In the genomic region with DNA sequence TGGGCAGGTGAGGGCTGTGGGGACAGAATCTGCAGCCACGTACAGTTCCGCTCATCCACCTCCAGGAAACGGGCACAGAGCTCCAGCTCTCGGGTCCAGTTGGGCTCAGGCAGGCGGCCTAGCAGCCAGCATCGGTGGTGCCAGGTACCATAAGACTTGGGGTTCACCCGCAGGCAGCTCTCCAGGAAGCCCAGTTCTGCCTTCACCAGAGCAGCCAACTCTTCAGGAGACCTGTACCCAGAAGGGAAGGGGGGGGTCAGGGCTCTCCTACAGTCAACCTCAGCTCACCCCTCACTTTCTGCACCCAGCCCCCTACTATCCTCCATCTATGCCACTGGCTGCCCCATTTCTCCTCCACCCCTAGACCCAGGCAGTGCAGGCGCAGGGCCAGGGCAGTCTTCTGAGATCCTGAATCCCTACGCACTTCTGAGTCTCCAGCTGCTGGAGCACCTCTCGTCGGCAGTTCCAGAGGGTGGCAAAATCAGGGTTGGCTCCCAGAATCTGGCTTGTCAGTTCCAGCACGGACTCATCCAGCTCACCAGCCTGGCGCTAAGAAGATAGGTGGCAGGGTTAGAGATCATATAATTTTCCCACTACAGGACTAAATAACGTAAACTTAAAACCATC, we compare ENCODE assay signal across 14 cellular contexts. TPM values are rescaled to one million over a fixed set of nuclear protein-coding genes. Genes with fewer than 3 reads are reported as not detected.
DNase-seq lines count a peak whose midpoint lies in the region; ATAC-seq and TF ChIP-seq lines count a peak whose summit lies in the region.
"Had no signal": no experiment of that assay in that cellular context is flagged by ENCODE, and none has a peak within 500 bp of the region (broad histone marks: within the 10 kb centered on the region; RNA-seq: fewer than 3 reads in every experiment).

No MANE protein-coding gene starts in this region.

- peaks cover 2% of the 10 kb centered on the region for H3K36me3 ChIP-seq in OCI-LY3 (replicated peaks; ENCODE audit: low read depth, low read length)
- peaks cover 7 to 17% of the 10 kb centered on the region in 2 donors for H3K36me3 ChIP-seq in neuronal stem cell (replicated peaks in 1 of 2; ENCODE audit: control insufficient read depth in 2 of 2, insufficient read depth in 2 of 2, low read length in 2 of 2)

- WGBS in neuronal stem cell (ENCODE audit: extremely low coverage in 2 of 2, insufficient read length in 2 of 2, insufficient replicate concordance in 1 of 2), 2 donors, result no CpG with 5 or more reads among the region's 14 CpGs

- H3K4me3 ChIP-seq in OCI-LY3 (ENCODE audit: low read length) (peak overlapping the region; percentile 90; the same call in 1 of the 2 replicates), neuronal stem cell (ENCODE audit: low read length in 2 of 2) (no peak overlapping the region)

- H3K4me2 ChIP-seq in OCI-LY3 (ENCODE audit: low read length) (peak overlapping the region; percentile 83; the same call in 1 of the 2 replicates), neuronal stem cell (ENCODE audit: insufficient read depth, low read length, poor library complexity, severe bottlenecking) (no peak overlapping the region)

- peak overlapping the region; percentile 93 for H3K4me3 Mint-ChIP-seq in T-helper 2 cell treated with Interferon-gamma antibody and Interleukin-4, amounts not matched to agents 5 μg/mL and 100 μg/mL, for 36 hours
- no peak overlapping the region for H3K4me3 Mint-ChIP-seq in chondrocyte (ENCODE audit: unreplicated experiment)

- H3K4ac ChIP-seq in neuronal stem cell (ENCODE audit: low read length), result no peak overlapping the region

- H3K27ac ChIP-seq in OCI-LY3 (ENCODE audit: low read length) (no peak overlapping the region), neuronal stem cell (replicated peaks; ENCODE audit: low read length) (no peak overlapping the region)

- no peak overlapping the region for H2AFZ ChIP-seq in OCI-LY3 (ENCODE audit: low read depth, low read length)
- H2AFZ ChIP-seq in neuronal stem cell (ENCODE audit: low read length), result no peak overlapping the region

- no peak overlapping the region for H2BK120ac ChIP-seq in neuronal stem cell (ENCODE audit: low read depth, low read length)

- ATAC-seq in GM21786 (IDR thresholded peaks at IDR 0.05; ENCODE audit: unreplicated experiment), result no peak

- no peak overlapping the region for H3K18ac ChIP-seq in neuronal stem cell (ENCODE audit: low read length)

- no peak overlapping the region for H4K8ac ChIP-seq in neuronal stem cell (ENCODE audit: low read depth, low read length)

- no peaks in the 10 kb centered on the region for H3K79me1 ChIP-seq in neuronal stem cell (ENCODE audit: low read depth, low read length)

- no peaks in the 10 kb centered on the region for H3K9me3 Mint-ChIP-seq in T-helper 2 cell treated with Interferon-gamma antibody and Interleukin-4, amounts not matched to agents 5 μg/mL and 100 μg/mL, for 36 hours
- no peaks in the 10 kb centered on the region for H3K9me3 Mint-ChIP-seq in chondrocyte (ENCODE audit: low read depth)

- H3K36me3 Mint-ChIP-seq in T-helper 2 cell treated with Interferon-gamma antibody and Interleukin-4, amounts not matched to agents 5 μg/mL and 100 μg/mL, for 36 hours (ENCODE audit: low read depth), result peaks cover 24% of the 10 kb centered on the region
- peaks cover 14% of the 10 kb centered on the region for H3K36me3 Mint-ChIP-seq in chondrocyte (ENCODE audit: low read depth)

- H3K9me3 ChIP-seq in OCI-LY3 (ENCODE audit: insufficient read depth, low read length) (no peaks in the 10 kb centered on the region), neuronal stem cell (replicated peaks in 1 of 2; ENCODE audit: control insufficient read depth in 2 of 2, insufficient read depth in 1 of 2, low read depth in 1 of 2, low read length in 2 of 2) (peaks cover 0 to 1% of the 10 kb centered on the region in 2 donors)

- no peaks in the 10 kb centered on the region for H4K20me1 ChIP-seq in OCI-LY3 (ENCODE audit: insufficient read depth, low read length)

- H3K4me1 Mint-ChIP-seq in T-helper 2 cell treated with Interferon-gamma antibody and Interleukin-4, amounts not matched to agents 5 μg/mL and 100 μg/mL, for 36 hours (ENCODE audit: low read depth), result peaks cover 40% of the 10 kb centered on the region
- peaks cover 16% of the 10 kb centered on the region for H3K4me1 Mint-ChIP-seq in chondrocyte (ENCODE audit: low read depth)

- H3K27me3 ChIP-seq in OCI-LY3 (ENCODE audit: low read depth, low read length) (no peaks in the 10 kb centered on the region), neuronal stem cell (ENCODE audit: control insufficient read depth in 3 of 3, insufficient read depth in 3 of 3, low read depth in 1 of 3, low read length in 3 of 3) (no peaks in the 10 kb centered on the region)

- H2AK5ac ChIP-seq in neuronal stem cell (ENCODE audit: low read depth, low read length), result peak overlapping the region; percentile 64

- H3K27me3 Mint-ChIP-seq in T-helper 2 cell treated with Interferon-gamma antibody and Interleukin-4, amounts not matched to agents 5 μg/mL and 100 μg/mL, for 36 hours (ENCODE audit: low read depth), result no peaks in the 10 kb centered on the region
- H3K27me3 Mint-ChIP-seq in chondrocyte (ENCODE audit: low read depth), result no peaks in the 10 kb centered on the region

- DNase-seq in T-helper 2 cell treated with Interferon-gamma antibody and Interleukin-4, amounts not matched to agents 5 μg/mL and 100 μg/mL, for 36 hours (ENCODE audit: low spot score), result no peak
- DNase-seq in T-helper 2 cell, result no peak
- peak; percentile 77 for DNase-seq in chondrocyte (ENCODE audit: low spot score)
- no peak for DNase-seq in neuronal stem cell (ENCODE audit: low spot score)
- no peak for DNase-seq in activated gamma-delta T cell treated with Interleukin-2 at 50 U/mL for 16 hours
- no peak for DNase-seq in NCI-H146 (lab: John Stamatoyannopoulos, UW)
- DNase-seq: 8988T; effector CD8-positive, alpha-beta T cell; GOT3; left cardiac atrium; PC-3; small intestine had no signal

- no peak overlapping the region for H2BK5ac ChIP-seq in neuronal stem cell (ENCODE audit: low read length)

- peak overlapping the region; percentile 18 for H3K27ac Mint-ChIP-seq in T-helper 2 cell treated with Interferon-gamma antibody and Interleukin-4, amounts not matched to agents 5 μg/mL and 100 μg/mL, for 36 hours
- H3K27ac Mint-ChIP-seq in chondrocyte (ENCODE audit: unreplicated experiment), result no peak overlapping the region

- H3K9ac ChIP-seq in OCI-LY3 (ENCODE audit: low read length), result no peak overlapping the region
- no peak overlapping the region for H3K9ac ChIP-seq in neuronal stem cell (ENCODE audit: low read depth, low read length, poor library complexity)

- peaks cover 34% of the 10 kb centered on the region for H3K4me1 ChIP-seq in OCI-LY3 (ENCODE audit: low read length)
- H3K4me1 ChIP-seq in neuronal stem cell (ENCODE audit: control insufficient read depth in 2 of 2, insufficient read depth in 1 of 2, low read depth in 1 of 2, low read length in 2 of 2), result peaks cover 4 to 6% of the 10 kb centered on the region in 2 donors

- H3K23ac ChIP-seq in neuronal stem cell (ENCODE audit: low read depth, low read length, poor library complexity), result no peak overlapping the region

- H3K14ac ChIP-seq in neuronal stem cell (ENCODE audit: low read length), result no peak overlapping the region

- H2BK15ac ChIP-seq in neuronal stem cell (ENCODE audit: low read length), result peak overlapping the region; percentile 38

- H4K91ac ChIP-seq in neuronal stem cell (ENCODE audit: low read depth, low read length, poor library complexity), result no peak overlapping the region

- TF ChIP-seq CTCF in OCI-LY3 (IDR thresholded peaks at IDR 0.05; ENCODE audit: low read depth, low read length) (no peak), chondrocyte (IDR thresholded peaks at IDR 0.05) (no peak)

- no peaks in the 10 kb centered on the region for H3K79me2 ChIP-seq in OCI-LY3 (ENCODE audit: low read length)

- H2BK12ac ChIP-seq in neuronal stem cell (ENCODE audit: low read length), result no peak overlapping the region

RNA-seq across cellular contexts. Expression of gene RABGGTA, which starts 1.4 kb away (rescaled TPM):
- 27.0 to 34.9 TPM (median 27.4 TPM) in 3 replicates for total RNA-seq in chondrocyte
- polyA plus RNA-seq in neuronal stem cell (2013, experiment 1 of 2), result 21.6 TPM
- 20.2 TPM for polyA plus RNA-seq in neuronal stem cell (2013, experiment 2 of 2)

RNA-seq across cellular contexts. Expression of gene TGM1, which starts 7.0 kb away (rescaled TPM):
- total RNA-seq in chondrocyte, result 3.2 to 5.0 TPM (median 3.3 TPM) in 3 replicates
- polyA plus RNA-seq in neuronal stem cell (2013, experiment 1 of 2), result 2.2 TPM
- 2.3 TPM for polyA plus RNA-seq in neuronal stem cell (2013, experiment 2 of 2)

RNA-seq across cellular contexts. Expression of gene TINF2, which starts 27.6 kb away (rescaled TPM):
- 60.1 to 85.5 TPM (median 72.6 TPM) in 3 replicates for total RNA-seq in chondrocyte
- 62.9 TPM for polyA plus RNA-seq in neuronal stem cell (2013, experiment 1 of 2)
- 61.9 TPM for polyA plus RNA-seq in neuronal stem cell (2013, experiment 2 of 2)

RNA-seq across cellular contexts. Expression of gene DHRS1, which starts 29.6 kb away (rescaled TPM):
- total RNA-seq in chondrocyte, result 25.6 to 41.4 TPM (median 29.3 TPM) in 3 replicates
- polyA plus RNA-seq in neuronal stem cell (2013, experiment 1 of 2), result 9.9 TPM
- polyA plus RNA-seq in neuronal stem cell (2013, experiment 2 of 2), result 9.8 TPM

RNA-seq across cellular contexts. Expression of gene NOP9, which starts 29.6 kb away (rescaled TPM):
- total RNA-seq in chondrocyte, result 19.4 to 30.4 TPM (median 20.7 TPM) in 3 replicates
- 10.9 TPM for polyA plus RNA-seq in neuronal stem cell (2013, experiment 1 of 2)
- 10.9 TPM for polyA plus RNA-seq in neuronal stem cell (2013, experiment 2 of 2)
